1 cellular context compared by ENCODE assay signal in the genomic region with DNA sequence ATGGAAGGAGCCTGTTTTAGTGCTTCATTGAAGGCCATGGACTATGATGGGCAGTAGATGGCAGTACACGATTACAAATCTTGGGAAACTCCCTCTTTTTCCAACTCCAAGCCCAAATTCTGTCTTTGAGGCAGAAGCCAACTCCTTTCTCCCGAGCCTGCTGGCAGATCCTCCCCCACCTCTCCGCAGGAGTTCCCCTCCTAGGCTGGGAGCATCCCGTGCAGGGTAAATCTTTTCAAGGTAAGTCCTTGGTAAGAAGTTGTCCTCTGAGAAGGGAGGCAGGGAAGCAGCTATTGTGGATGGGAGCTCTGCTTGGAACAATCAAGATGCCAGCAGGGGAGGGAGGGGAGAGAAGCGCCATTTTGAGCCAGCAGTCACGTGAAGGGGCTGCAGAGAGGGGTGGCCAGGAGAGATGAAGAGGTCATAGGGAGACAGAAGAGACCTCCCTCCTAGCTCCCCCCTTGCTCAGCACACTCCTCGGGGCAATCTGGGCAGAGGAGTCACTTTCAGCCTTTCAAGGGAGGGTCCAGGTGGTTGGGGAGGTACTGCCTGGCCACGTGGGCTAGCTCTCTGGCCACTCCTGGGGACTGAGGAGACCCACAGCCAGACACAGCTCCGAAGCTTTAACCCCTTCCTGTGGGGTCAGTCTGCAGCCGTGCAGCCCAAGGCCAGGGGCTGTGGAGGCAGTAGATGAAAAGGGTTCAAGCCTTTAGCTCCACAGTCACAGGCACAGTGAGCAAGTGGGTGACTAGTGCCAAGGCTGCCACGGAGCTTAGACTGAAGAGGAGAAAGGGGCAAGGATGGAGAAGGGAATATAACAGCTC.
TF ChIP-seq lines count a peak whose summit lies in the region.

No MANE protein-coding gene starts in this region.

TF ChIP-seq in IMR-90, 13 proteins besides CTCF, POLR2A, EP300 and RAD21:
- TF ChIP-seq MXI1 (IDR thresholded peaks at IDR 0.05; ENCODE audit: borderline replicate concordance, low read depth, low read length): no peak; the same call in 1 of the 2 replicates
- TF ChIP-seq SMC3 (IDR thresholded peaks at IDR 0.05; ENCODE audit: low read depth, low read length): peak; percentile 77
- TF ChIP-seq MAFK (IDR thresholded peaks at IDR 0.05; ENCODE audit: low read depth, low read length): no peak
- TF ChIP-seq NFE2L2 (IDR thresholded peaks at IDR 0.05; ENCODE audit: low read depth, low read length): no peak
- no peak for TF ChIP-seq RFX5 (IDR thresholded peaks at IDR 0.05; ENCODE audit: low read depth, low read length)
- TF ChIP-seq CHD1 (IDR thresholded peaks at IDR 0.05; ENCODE audit: low read depth, low read length): no peak; the same call in 1 of the 2 replicates
- TF ChIP-seq FOS (IDR thresholded peaks at IDR 0.05; ENCODE audit: low read depth, low read length): no peak
- TF ChIP-seq RCOR1 (IDR thresholded peaks at IDR 0.05; ENCODE audit: insufficient replicate concordance, low read length): no peak
- TF ChIP-seq, protein P1, sequence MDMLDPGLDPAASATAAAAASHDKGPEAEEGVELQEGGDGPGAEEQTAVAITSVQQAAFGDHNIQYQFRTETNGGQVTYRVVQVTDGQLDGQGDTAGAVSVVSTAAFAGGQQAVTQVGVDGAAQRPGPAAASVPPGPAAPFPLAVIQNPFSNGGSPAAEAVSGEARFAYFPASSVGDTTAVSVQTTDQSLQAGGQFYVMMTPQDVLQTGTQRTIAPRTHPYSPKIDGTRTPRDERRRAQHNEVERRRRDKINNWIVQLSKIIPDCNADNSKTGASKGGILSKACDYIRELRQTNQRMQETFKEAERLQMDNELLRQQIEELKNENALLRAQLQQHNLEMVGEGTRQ (IDR thresholded peaks at IDR 0.05; ENCODE audit: low read depth, low read length): peak; percentile 89
- TF ChIP-seq MAZ (IDR thresholded peaks at IDR 0.05; ENCODE audit: borderline replicate concordance, low read depth, low read length): no peak
- TF ChIP-seq, protein P2, sequence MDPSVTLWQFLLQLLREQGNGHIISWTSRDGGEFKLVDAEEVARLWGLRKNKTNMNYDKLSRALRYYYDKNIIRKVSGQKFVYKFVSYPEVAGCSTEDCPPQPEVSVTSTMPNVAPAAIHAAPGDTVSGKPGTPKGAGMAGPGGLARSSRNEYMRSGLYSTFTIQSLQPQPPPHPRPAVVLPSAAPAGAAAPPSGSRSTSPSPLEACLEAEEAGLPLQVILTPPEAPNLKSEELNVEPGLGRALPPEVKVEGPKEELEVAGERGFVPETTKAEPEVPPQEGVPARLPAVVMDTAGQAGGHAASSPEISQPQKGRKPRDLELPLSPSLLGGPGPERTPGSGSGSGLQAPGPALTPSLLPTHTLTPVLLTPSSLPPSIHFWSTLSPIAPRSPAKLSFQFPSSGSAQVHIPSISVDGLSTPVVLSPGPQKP (IDR thresholded peaks at IDR 0.05; ENCODE audit: borderline replicate concordance, low read depth, low read length): no peak
- TF ChIP-seq BHLHE40 (IDR thresholded peaks at IDR 0.05; ENCODE audit: low read depth, low read length): peak; percentile 86
- no peak for TF ChIP-seq CEBPB (IDR thresholded peaks at IDR 0.05; ENCODE audit: low read depth, low read length)
